ENCODE assay signal across 9 cellular contexts in genomic region chr2:120293991-120294329, GRCh38. TPM values are rescaled to one million over a fixed set of nuclear protein-coding genes. Genes with fewer than 3 reads are reported as not detected.
DNase-seq lines count a peak whose midpoint lies in the region; ATAC-seq and TF ChIP-seq lines count a peak whose summit lies in the region.
"Had no signal": no experiment of that assay in that cellular context is flagged by ENCODE, and none has a peak within 500 bp of the region (broad histone marks: within the 10 kb centered on the region; RNA-seq: fewer than 3 reads in every experiment).

No MANE protein-coding gene starts in this region.

- no peaks in the 10 kb centered on the region for H3K9me2 ChIP-seq in hepatocyte (replicated peaks; ENCODE audit: insufficient read depth)

- TF ChIP-seq CTCF in hepatocyte (IDR thresholded peaks at IDR 0.05; ENCODE audit: poor library complexity), result no peak

- H3K27me3 ChIP-seq in BLaER1, result no peaks in the 10 kb centered on the region
- H3K27me3 ChIP-seq in SJSA1 (replicated peaks), result no peaks in the 10 kb centered on the region
- no peaks in the 10 kb centered on the region for H3K27me3 ChIP-seq in hepatocyte

- H2AFZ ChIP-seq in hepatocyte, result no peak overlapping the region

- H3K4me1 ChIP-seq in BLaER1 (peaks cover 35% of the 10 kb centered on the region), SJSA1 (replicated peaks) (peaks cover 67% of the 10 kb centered on the region), hepatocyte (ENCODE audit: insufficient read depth) (peaks cover 8% of the 10 kb centered on the region)

- H3K79me2 ChIP-seq in hepatocyte, result peaks cover 7% of the 10 kb centered on the region

- 0 out of 2 replicates have a peak overlapping the region, but pooled peaks have one; percentile 14 for H3K27ac ChIP-seq in BLaER1
- H3K27ac ChIP-seq in SJSA1, result peak overlapping the region; percentile 28
- no peak overlapping the region for H3K27ac ChIP-seq in hepatocyte

- peak; percentile 96 for ATAC-seq in GM19043 (IDR thresholded peaks at IDR 0.05; ENCODE audit: low read depth, unreplicated experiment)
- ATAC-seq in HG02870 (IDR thresholded peaks at IDR 0.05; ENCODE audit: unreplicated experiment), result peak; percentile 97

- WGBS in hepatocyte (ENCODE audit: low lambda C conversion rate, missing lambda C conversion rate), result 70% methylated on average over 2 of the region's 2 CpGs

- peaks cover 14% of the 10 kb centered on the region for H3K36me3 ChIP-seq in BLaER1
- peaks cover 43% of the 10 kb centered on the region for H3K36me3 ChIP-seq in SJSA1
- H3K36me3 ChIP-seq in hepatocyte (replicated peaks; ENCODE audit: insufficient read depth, low read depth), result no peaks in the 10 kb centered on the region

- H3K9ac ChIP-seq in BLaER1, result no peak overlapping the region

- H3K4me2 ChIP-seq in BLaER1 (peak overlapping the region; percentile 60), hepatocyte (no peak overlapping the region)

- H3K4me3 ChIP-seq in BLaER1, result no peak overlapping the region
- H3K4me3 ChIP-seq in SJSA1, result no peak overlapping the region
- H3K4me3 ChIP-seq in hepatocyte, result no peak overlapping the region

- DNase-seq in SJSA1 (ENCODE audit: low read depth in 1 of 2, low spot score in 2 of 2) (no peak), SKM-1 treated with dmso at 0.1 percent for 144 hours (lab: John Stamatoyannopoulos, UW; ENCODE audit: unreplicated experiment) (no peak), SIG-M5 (lab: John Stamatoyannopoulos, UW) (no peak), hepatocyte (ENCODE audit: low spot score) (no peak), GOT3 (lab: John Stamatoyannopoulos, UW) (no peak)

- H4K20me1 ChIP-seq in BLaER1, result no peaks in the 10 kb centered on the region
- no peaks in the 10 kb centered on the region for H4K20me1 ChIP-seq in hepatocyte (ENCODE audit: insufficient read depth, poor library complexity, severe bottlenecking)

- no peaks in the 10 kb centered on the region for H3K9me3 ChIP-seq in BLaER1
- no peaks in the 10 kb centered on the region for H3K9me3 ChIP-seq in SJSA1 (replicated peaks)
- no peaks in the 10 kb centered on the region for H3K9me3 ChIP-seq in hepatocyte (ENCODE audit: low read depth)

RNA-seq across cellular contexts. Expression of gene RALB, which starts 41.3 kb away (rescaled TPM):
- total RNA-seq in SJSA1 (2014; rRNA removed; shearing (Covaris generic)), result 63.1 and 84.7 TPM in 2 replicates
- 66.8 and 68.2 TPM in 2 replicates for total RNA-seq in hepatocyte
- polyA plus RNA-seq in hepatocyte, result 57.5 and 74.4 TPM in 2 replicates

RNA-seq across cellular contexts. Expression of gene INHBB, which starts 52.0 kb away (rescaled TPM):
- 0.09 and 0.16 TPM in 2 replicates for total RNA-seq in SJSA1 (2014; rRNA removed; shearing (Covaris generic))
- total RNA-seq in hepatocyte, result 4.4 and 6.6 TPM in 2 replicates
- polyA plus RNA-seq in hepatocyte, result 1.3 and 2.7 TPM in 2 replicates
- total RNA-seq: SK-MEL-5 had no signal
